ENCODE assay signal across 11 cellular contexts in the genomic region with DNA sequence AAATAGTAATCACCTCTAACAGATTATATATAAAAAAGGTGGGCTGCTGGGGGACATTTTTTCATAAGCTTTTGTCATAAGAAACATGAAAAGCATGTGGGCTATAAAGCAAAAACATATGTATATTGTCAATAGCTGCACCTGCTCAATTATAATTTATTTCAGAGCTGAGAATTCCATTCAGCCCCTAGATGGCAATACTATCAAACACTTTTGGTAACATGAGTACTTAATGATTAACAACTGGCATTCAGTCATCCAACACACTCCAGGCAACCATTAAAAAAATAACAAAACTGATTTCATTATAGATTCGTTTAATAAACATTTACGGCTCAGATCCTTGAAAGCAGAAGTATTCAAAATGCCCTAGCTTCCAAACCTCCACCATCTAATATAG.
DNase-seq lines count a peak whose midpoint lies in the region; ATAC-seq, FAIRE-seq and TF ChIP-seq lines count a peak whose summit lies in the region.
"Had no signal": no experiment of that assay in that cellular context is flagged by ENCODE, and none has a peak within 500 bp of the region (broad histone marks: within the 10 kb centered on the region; RNA-seq: fewer than 3 reads in every experiment).

No MANE protein-coding gene starts in this region.

- TF ChIP-seq CTCF in A549 (IDR thresholded peaks at IDR 0.05) (no peak), epithelial cell of esophagus (IDR thresholded peaks at IDR 0.05; ENCODE audit: insufficient read depth, low read depth, low read length, missing control alignments) (peak; percentile 18), tibial nerve (IDR thresholded peaks at IDR 0.05) (no peak)

- CTCF ChIA-PET in A549 (lab: Yijun Ruan, JAX), result interaction anchor here (0.6 to 1.7 kb wide), 4 partner anchors 10 to 113 kb away, joined by 3 to 4 read pairs (median 3); no protein-coding TSS in a partner anchor

- peak in 1 of 2 experiments; percentile 10 for DNase-seq in A549 (ENCODE audit: low read depth in 1 of 2, low spot score in 1 of 2)
- DNase-seq in HuH-7 (ENCODE audit: low spot score), result peak; percentile 19
- peak; percentile 55 for DNase-seq in NCI-H748 (lab: John Stamatoyannopoulos, UW; ENCODE audit: unreplicated experiment)
- peak; percentile 32 for DNase-seq in epithelial cell of esophagus (ENCODE audit: low read depth)
- DNase-seq in AG08395 (ENCODE audit: low spot score), result no peak
- DNase-seq in tibial nerve (ENCODE audit: low spot score in 2 of 2), result no peak
- DNase-seq in D341Med (ENCODE audit: low spot score), result no peak
- DNase-seq in activated CD4-positive, CD25-positive, alpha-beta regulatory T cell treated with anti-CD3 and anti-CD28 coated beads, Interleukin-2, amount 50 U/mL, for 72 hours, result no peak
- DNase-seq: AML-193; stimulated activated CD4-positive, alpha-beta T cell treated with anti-CD3 and anti-CD28 coated beads, Interleukin-15, amount 100 ng/mL, for 24 hours had no signal

- POLR2A ChIA-PET in A549 (lab: Yijun Ruan, JAX), result no interaction called here

- no peaks in the 10 kb centered on the region for H3K27me3 ChIP-seq in tibial nerve

- H3K9me3 ChIP-seq in A549 (no peaks in the 10 kb centered on the region), tibial nerve (no peaks in the 10 kb centered on the region)

- no peak overlapping the region for H3K27ac ChIP-seq in A549
- H3K27ac ChIP-seq in tibial nerve, result no peak overlapping the region

- no peak for FAIRE-seq in A549 (lab: Jason Lieb, UNC)
- FAIRE-seq: GM12891 had no signal

- H3K4me1 ChIP-seq in A549 (no peaks in the 10 kb centered on the region), tibial nerve (no peaks in the 10 kb centered on the region)

- TF ChIP-seq POLR2A in A549 (IDR thresholded peaks at IDR 0.05; ENCODE audit: low read length) (no peak), tibial nerve (IDR thresholded peaks at IDR 0.05) (no peak)

- H3K4me2 ChIP-seq in A549, result no peak overlapping the region

- no peak for ATAC-seq in A549

- no peaks in the 10 kb centered on the region for H3K36me3 ChIP-seq in tibial nerve

- TF ChIP-seq EP300 in A549 (IDR thresholded peaks at IDR 0.05) (no peak), tibial nerve (IDR thresholded peaks at IDR 0.05) (no peak)

- no peak overlapping the region for H3K4me3 ChIP-seq in A549
- no peak overlapping the region for H3K4me3 ChIP-seq in epithelial cell of esophagus (ENCODE audit: low read length)
- H3K4me3 ChIP-seq in tibial nerve, result no peak overlapping the region

- TF ChIP-seq RAD21 in A549 (conservative IDR thresholded peaks at IDR 0.05 in 1 of 2, IDR thresholded peaks at IDR 0.05 in 1 of 2), result peak; percentile 32 to 39; a peak in 1 of 5 replicates

- 31% methylated on average over 2 of the region's 2 CpGs for WGBS in A549 (ENCODE audit: missing lambda C conversion rate)
- 68 to 77% methylated on average over 2 of the region's 2 CpGs for WGBS in tibial nerve, 2 donors

TF ChIP-seq in A549, 52 proteins besides CTCF, POLR2A, EP300 and RAD21:
- TF ChIP-seq, protein P1, sequence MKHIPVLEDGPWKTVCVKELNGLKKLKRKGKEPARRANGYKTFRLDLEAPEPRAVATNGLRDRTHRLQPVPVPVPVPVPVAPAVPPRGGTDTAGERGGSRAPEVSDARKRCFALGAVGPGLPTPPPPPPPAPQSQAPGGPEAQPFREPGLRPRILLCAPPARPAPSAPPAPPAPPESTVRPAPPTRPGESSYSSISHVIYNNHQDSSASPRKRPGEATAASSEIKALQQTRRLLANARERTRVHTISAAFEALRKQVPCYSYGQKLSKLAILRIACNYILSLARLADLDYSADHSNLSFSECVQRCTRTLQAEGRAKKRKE (CRISPR knock-in tag; IDR thresholded peaks at IDR 0.05; ENCODE audit: low read depth), result no peak
- TF ChIP-seq ZNF302 (CRISPR knock-in tag; IDR thresholded peaks at IDR 0.05) (no peak), FOSL2 (IDR thresholded peaks at IDR 0.05) (no peak), FOSL2 (CRISPR knock-in tag; IDR thresholded peaks at IDR 0.05) (no peak), KDM5A (IDR thresholded peaks at IDR 0.05) (no peak), CHD2 (IDR thresholded peaks at IDR 0.05; ENCODE audit: low read length, partially characterized antibody) (no peak), ESRRA (IDR thresholded peaks at IDR 0.05; ENCODE audit: borderline replicate concordance, low read length) (no peak), ZC3H11A (IDR thresholded peaks at IDR 0.05) (no peak), CHD4 (IDR thresholded peaks at IDR 0.05; ENCODE audit: borderline replicate concordance) (no peak), NPAS2 (CRISPR knock-in tag; IDR thresholded peaks at IDR 0.05; ENCODE audit: borderline replicate concordance) (no peak), HDAC2 (IDR thresholded peaks at IDR 0.05) (no peak), JUNB (IDR thresholded peaks at IDR 0.05) (no peak)
- TF ChIP-seq, protein P2, sequence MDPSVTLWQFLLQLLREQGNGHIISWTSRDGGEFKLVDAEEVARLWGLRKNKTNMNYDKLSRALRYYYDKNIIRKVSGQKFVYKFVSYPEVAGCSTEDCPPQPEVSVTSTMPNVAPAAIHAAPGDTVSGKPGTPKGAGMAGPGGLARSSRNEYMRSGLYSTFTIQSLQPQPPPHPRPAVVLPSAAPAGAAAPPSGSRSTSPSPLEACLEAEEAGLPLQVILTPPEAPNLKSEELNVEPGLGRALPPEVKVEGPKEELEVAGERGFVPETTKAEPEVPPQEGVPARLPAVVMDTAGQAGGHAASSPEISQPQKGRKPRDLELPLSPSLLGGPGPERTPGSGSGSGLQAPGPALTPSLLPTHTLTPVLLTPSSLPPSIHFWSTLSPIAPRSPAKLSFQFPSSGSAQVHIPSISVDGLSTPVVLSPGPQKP (IDR thresholded peaks at IDR 0.05; ENCODE audit: low read depth, low read length), result no peak

Comparison
In these comparisons a context has a peak if more than half of its experiments do, and no peak if none do; other contexts are left out.
1. DNase-seq: peak in HuH-7 (single experiment), NCI-H748 (single experiment) and epithelial cell of esophagus (single experiment); none in AG08395 (single experiment), tibial nerve (0 of 2), D341Med (single experiment) and activated CD4-positive, CD25-positive, alpha-beta regulatory T cell treated with anti-CD3 and anti-CD28 coated beads, Interleukin-2, amount 50 U/mL, for 72 hours (single experiment).